In genomic region chr2:68063797-68064646, GRCh38 we compare ENCODE assay signal across 1 cellular context.
A peak's percentile ranks its signal among the peaks of the same experiment; 100 is the strongest.
TF ChIP-seq lines count a peak whose summit lies in the region.

No MANE protein-coding gene starts in this region.

TF ChIP-seq in K562, 482 proteins besides CTCF, POLR2A, EP300 and RAD21 (continued from another document):
- TF ChIP-seq RBFOX2 (IDR thresholded peaks at IDR 0.05; ENCODE audit: low read depth, low read length) (peak; percentile 49), MLLT1 (IDR thresholded peaks at IDR 0.05) (0 out of 4 replicates have a peak, but pooled peaks of 1 of the 2 experiments have one; percentile 23), HDAC1 (IDR thresholded peaks at IDR 0.05) (peak in 1 of 2 experiments; percentile 48; a peak in 1 of 4 replicates)
